21 cellular contexts compared by ENCODE assay signal in the genomic region with DNA sequence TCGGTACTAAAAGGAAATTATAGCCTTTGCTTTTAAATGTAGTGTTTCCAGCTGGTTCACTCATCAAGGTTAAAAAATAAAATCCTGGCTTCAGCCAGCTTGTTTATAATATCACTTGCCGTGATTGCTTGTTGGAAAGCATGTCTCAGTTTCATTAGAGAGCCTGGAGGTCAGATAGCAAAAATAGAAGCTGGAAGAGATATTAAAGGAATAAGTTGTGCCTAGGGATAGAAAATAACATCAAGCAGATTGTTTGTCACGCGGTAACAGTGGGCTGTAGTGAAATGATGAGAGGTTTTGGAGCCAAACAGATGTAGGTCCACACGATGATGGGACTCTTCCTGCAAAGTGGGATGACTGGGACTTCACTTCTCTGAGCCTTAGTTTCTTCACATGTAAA. TPM values are rescaled to one million over a fixed set of nuclear protein-coding genes. Genes with fewer than 3 reads are reported as not detected.
DNase-seq lines count a peak whose midpoint lies in the region; ATAC-seq and TF ChIP-seq lines count a peak whose summit lies in the region.
"Had no signal": no experiment of that assay in that cellular context is flagged by ENCODE, and none has a peak within 500 bp of the region (broad histone marks: within the 10 kb centered on the region; RNA-seq: fewer than 3 reads in every experiment).

No MANE protein-coding gene starts in this region.

- ATAC-seq in Right ventricle myocardium inferior (peak; percentile 70), HG03175 (IDR thresholded peaks at IDR 0.05; ENCODE audit: unreplicated experiment) (no peak)
- ATAC-seq: HCT116, PC-3 had no signal

- no peaks in the 10 kb centered on the region for H3K36me3 ChIP-seq in OCI-LY3 (replicated peaks; ENCODE audit: low read depth, low read length)
- no peaks in the 10 kb centered on the region for H3K36me3 ChIP-seq in uterus
- no peaks in the 10 kb centered on the region for H3K36me3 ChIP-seq in A673 (ENCODE audit: insufficient read depth, low read length, poor library complexity, severe bottlenecking)
- H3K36me3 ChIP-seq: BLaER1, SJSA1 had no signal

- no peaks in the 10 kb centered on the region for H3K79me2 ChIP-seq in OCI-LY3 (ENCODE audit: low read length)

- CTCF ChIA-PET in A673 (lab: Charles Lee): no interaction called here

- no peaks in the 10 kb centered on the region for H3K4me1 ChIP-seq in OCI-LY3 (ENCODE audit: low read length)
- H3K4me1 ChIP-seq in uterus: no peaks in the 10 kb centered on the region
- no peaks in the 10 kb centered on the region for H3K4me1 ChIP-seq in A673 (ENCODE audit: insufficient read depth, low read length, poor library complexity, severe bottlenecking)
- H3K4me1 ChIP-seq: BLaER1, SJSA1 had no signal

- POLR2A ChIA-PET in A673 (lab: Charles Lee; ENCODE audit: low non-redundant PET): no interaction called here

- no peak for TF ChIP-seq POLR2A in uterus (IDR thresholded peaks at IDR 0.05)

- no peaks in the 10 kb centered on the region for H4K20me1 ChIP-seq in OCI-LY3 (ENCODE audit: insufficient read depth, low read length)
- H4K20me1 ChIP-seq: BLaER1 had no signal

- no peak overlapping the region for H3K4me3 ChIP-seq in OCI-LY3 (ENCODE audit: low read length)
- H3K4me3 ChIP-seq in uterus: no peak overlapping the region
- H3K4me3 ChIP-seq in A673 (ENCODE audit: low read depth, low read length, poor library complexity, severe bottlenecking): no peak overlapping the region
- H3K4me3 ChIP-seq: BLaER1, SJSA1 had no signal

- no peak overlapping the region for H3K9ac ChIP-seq in OCI-LY3 (ENCODE audit: low read length)
- H3K9ac ChIP-seq: BLaER1, KMS-11 had no signal

- H3K4me2 ChIP-seq in OCI-LY3 (ENCODE audit: low read length): no peak overlapping the region
- H3K4me2 ChIP-seq: BLaER1, KMS-11 had no signal

- DNase-seq in Right ventricle myocardium inferior (ENCODE audit: missing footprints) (no peak), cardiac septum (ENCODE audit: low spot score) (no peak), myocyte (ENCODE audit: low read depth) (peak; percentile 2), uterus (no peak), A673 (ENCODE audit: low spot score) (no peak)
- DNase-seq: CD4-positive, CD25-positive, alpha-beta regulatory T cell; NCI-H1092; NCI-H1436; NCI-H187 treated with DMSO at 0.1 percent for 48 hours; NCI-H2171 treated with DMSO at 0.1 percent for 48 hours; NCI-H446; NCI-H524 treated with DMSO at 0.1 percent for 48 hours; NCI-H774; PC-3 had no signal

- H2AFZ ChIP-seq in OCI-LY3 (ENCODE audit: low read depth, low read length): 0 out of 2 replicates have a peak overlapping the region, but pooled peaks have one; percentile 3

- BruUV-seq in A673 (replicated peaks; lab: Mats Ljungman, UMichigan): no TSS peak

- H3K27me3 ChIP-seq in OCI-LY3 (ENCODE audit: low read depth, low read length): no peaks in the 10 kb centered on the region
- no peaks in the 10 kb centered on the region for H3K27me3 ChIP-seq in uterus
- H3K27me3 ChIP-seq in A673 (replicated peaks; ENCODE audit: insufficient read depth, low read depth, low read length, poor library complexity): no peaks in the 10 kb centered on the region
- H3K27me3 ChIP-seq: BLaER1, SJSA1 had no signal

- H3K9me3 ChIP-seq in OCI-LY3 (ENCODE audit: insufficient read depth, low read length) (no peaks in the 10 kb centered on the region), uterus (no peaks in the 10 kb centered on the region), A673 (ENCODE audit: low read depth, low read length, poor library complexity, severe bottlenecking) (no peaks in the 10 kb centered on the region)
- H3K9me3 ChIP-seq: BLaER1, SJSA1 had no signal

- no peak overlapping the region for H3K27ac ChIP-seq in OCI-LY3 (ENCODE audit: low read length)
- peak overlapping the region; percentile 64 to 73 for H3K27ac ChIP-seq in uterus
- no peak overlapping the region for H3K27ac ChIP-seq in A673 (ENCODE audit: low read depth, low read length, poor library complexity, severe bottlenecking)
- H3K27ac ChIP-seq: BLaER1, HL-60, KMS-11, SJSA1 had no signal

- intact Hi-C loops in Right ventricle myocardium inferior (cut with DNase I): no loop called here
- intact Hi-C loops in cardiac septum (cut with DNase I): no loop called here
- intact Hi-C loops in uterus (cut with DNase I; ENCODE audit: low total_unique reads): no loop called here
- intact Hi-C loops in A673 (cut with micrococcal nuclease; ENCODE audit: unreplicated experiment): no loop called here

- TF ChIP-seq CTCF in OCI-LY3 (IDR thresholded peaks at IDR 0.05; ENCODE audit: low read depth, low read length) (no peak), uterus (IDR thresholded peaks at IDR 0.05) (no peak), A673 (conservative IDR thresholded peaks at IDR 0.05; ENCODE audit: low read depth, low read length) (no peak)

RNA-seq across cellular contexts. Expression of a gene that starts 17.7 kb away (rescaled TPM):
- total RNA-seq in Right ventricle myocardium inferior (294 TPM), cardiac septum (578 TPM), myocyte (46.8 and 55.8 TPM in 2 replicates), uterus (100 to 1,000 TPM; 104 to 369 (median 186) TPM), A673 (2021) (32.4 and 34.4 TPM in 2 replicates)
- 20.7 TPM for polyA plus RNA-seq in myocyte (2012)

RNA-seq across cellular contexts. Expression of a gene that starts 45.5 kb away (rescaled TPM):
- total RNA-seq in Right ventricle myocardium inferior: 13.3 TPM
- total RNA-seq in cardiac septum: 22.1 TPM
- total RNA-seq in myocyte: 12.6 and 15.4 TPM in 2 replicates
- 6.7 TPM for polyA plus RNA-seq in myocyte (2012)
- total RNA-seq in uterus: 10 to 100 TPM; 11.5 to 65.8 (median 40.4) TPM
- 22.1 and 22.5 TPM in 2 replicates for total RNA-seq in A673 (2021)

Comparison
In these comparisons a context has a peak if more than half of its experiments do, and no peak if none do; other contexts are left out.
1. H3K27ac ChIP-seq: peak in uterus (2 of 2); none in OCI-LY3 (single experiment) and A673 (single experiment).